22 cellular contexts compared by ENCODE assay signal in genomic region chr15:73331991-73332925, GRCh38. TPM values are rescaled to one million over a fixed set of nuclear protein-coding genes. Genes with fewer than 3 reads are reported as not detected.
DNase-seq lines count a peak whose midpoint lies in the region; ATAC-seq and TF ChIP-seq lines count a peak whose summit lies in the region.
"Had no signal": no experiment of that assay in that cellular context is flagged by ENCODE, and none has a peak within 500 bp of the region (broad histone marks: within the 10 kb centered on the region; RNA-seq: fewer than 3 reads in every experiment).

No MANE protein-coding gene starts in this region.

- no peaks in the 10 kb centered on the region for H3K4me1 ChIP-seq in upper lobe of right lung
- H3K4me1 ChIP-seq: Caco-2, SJSA1 had no signal

- peaks cover 0 to 5% of the 10 kb centered on the region in 2 donors for H3K4me1 Mint-ChIP-seq in natural killer cell treated with Interleukin-12 subunit alpha and Interleukin-12 subunit beta and Interleukin-15 and Interleukin-18, amount 100 ng/mL, for 72 hours (ENCODE audit: low read depth in 2 of 2)
- peaks cover 0 to 7% of the 10 kb centered on the region in 2 donors for H3K4me1 Mint-ChIP-seq in natural killer cell
- no peaks in the 10 kb centered on the region for H3K4me1 Mint-ChIP-seq in activated B cell treated with CpG ODN at 0.5 μM for 24 hours
- H3K4me1 Mint-ChIP-seq in type B pancreatic cell (ENCODE audit: unreplicated experiment): no peaks in the 10 kb centered on the region
- H3K4me1 Mint-ChIP-seq in MCF 10A (ENCODE audit: insufficient read depth, unreplicated experiment): no peaks in the 10 kb centered on the region
- H3K4me1 Mint-ChIP-seq: CD4-positive, alpha-beta memory T cell had no signal

- no peak for ATAC-seq in natural killer cell treated with Interleukin-12 subunit alpha and Interleukin-12 subunit beta and Interleukin-15 and Interleukin-18, amount 100 ng/mL, for 72 hours
- no peak for ATAC-seq in natural killer cell
- ATAC-seq in activated B cell treated with CpG ODN at 0.5 μM for 24 hours (ENCODE audit: low read depth): no peak
- no peak for ATAC-seq in upper lobe of right lung

- TF ChIP-seq CTCF in natural killer cell (IDR thresholded peaks at IDR 0.05) (no peak), activated B cell treated with CpG ODN at 0.5 μM for 24 hours (IDR thresholded peaks at IDR 0.05) (no peak), upper lobe of right lung (IDR thresholded peaks at IDR 0.05) (no peak), type B pancreatic cell (conservative IDR thresholded peaks at IDR 0.05) (no peak), MCF 10A (IDR thresholded peaks at IDR 0.05; ENCODE audit: unreplicated experiment) (no peak)

- H3K9me3 Mint-ChIP-seq in natural killer cell treated with Interleukin-12 subunit alpha and Interleukin-12 subunit beta and Interleukin-15 and Interleukin-18, amount 100 ng/mL, for 72 hours: no peaks in the 10 kb centered on the region
- H3K9me3 Mint-ChIP-seq in natural killer cell (no peaks in the 10 kb centered on the region), activated B cell treated with CpG ODN at 0.5 μM for 24 hours (no peaks in the 10 kb centered on the region), type B pancreatic cell (no peaks in the 10 kb centered on the region), MCF 10A (ENCODE audit: unreplicated experiment) (no peaks in the 10 kb centered on the region)
- H3K9me3 Mint-ChIP-seq: CD4-positive, alpha-beta memory T cell had no signal

- no peak overlapping the region for H3K27ac ChIP-seq in upper lobe of right lung
- H3K27ac ChIP-seq: KMS-11, SJSA1 had no signal

- POLR2A ChIA-PET in activated B cell treated with CpG ODN at 0.5 μM for 24 hours (lab: Charles Lee) (no interaction called here), MCF 10A (lab: Yijun Ruan, JAX) (no interaction called here)

- H3K27me3 Mint-ChIP-seq in natural killer cell treated with Interleukin-12 subunit alpha and Interleukin-12 subunit beta and Interleukin-15 and Interleukin-18, amount 100 ng/mL, for 72 hours: peaks cover 5 to 7% of the 10 kb centered on the region in 2 donors
- H3K27me3 Mint-ChIP-seq in natural killer cell (ENCODE audit: low read depth in 2 of 2) (peaks cover 10 to 12% of the 10 kb centered on the region in 2 donors), activated B cell treated with CpG ODN at 0.5 μM for 24 hours (no peaks in the 10 kb centered on the region), type B pancreatic cell (peaks cover 4% of the 10 kb centered on the region), MCF 10A (ENCODE audit: insufficient read depth, unreplicated experiment) (peaks cover 25% of the 10 kb centered on the region)

- DNase-seq in natural killer cell treated with Interleukin-12 subunit alpha and Interleukin-12 subunit beta and Interleukin-15 and Interleukin-18, amount 100 ng/mL, for 72 hours (ENCODE audit: low spot score): peak; percentile 26
- DNase-seq in natural killer cell (no peak), activated B cell treated with CpG ODN at 0.5 μM for 24 hours (peak; percentile 1), mesenteric fat pad (ENCODE audit: low spot score) (peak; percentile 82), upper lobe of right lung (peak; percentile 60), type B pancreatic cell (ENCODE audit: extremely low spot score, unreplicated experiment) (no peak), MCF 10A (ENCODE audit: unreplicated experiment) (no peak), epidermal melanocyte (ENCODE audit: insufficient read length, low spot score) (no peak)
- DNase-seq: Caco-2; CD4-positive, alpha-beta memory T cell; HCEC 1CT; IMR-90; NCI-H1105; NCI-H146; NCI-H2029; NCI-H226; NCI-H510A treated with DMSO at 0.1 percent for 48 hours; NCI-H774; NK-92 treated with Interleukin-12 subunit alpha and Interleukin-12 subunit beta, amount 100 ng/mL, for 24 hours had no signal

- no peak overlapping the region for H3K27ac Mint-ChIP-seq in natural killer cell treated with Interleukin-12 subunit alpha and Interleukin-12 subunit beta and Interleukin-15 and Interleukin-18, amount 100 ng/mL, for 72 hours
- H3K27ac Mint-ChIP-seq in natural killer cell: no peak overlapping the region
- no peak overlapping the region for H3K27ac Mint-ChIP-seq in activated B cell treated with CpG ODN at 0.5 μM for 24 hours
- H3K27ac Mint-ChIP-seq in type B pancreatic cell: no peak overlapping the region
- H3K27ac Mint-ChIP-seq in MCF 10A (ENCODE audit: low read depth, unreplicated experiment): no peak overlapping the region
- H3K27ac Mint-ChIP-seq: CD4-positive, alpha-beta memory T cell had no signal

- no peaks in the 10 kb centered on the region for H3K36me3 Mint-ChIP-seq in natural killer cell treated with Interleukin-12 subunit alpha and Interleukin-12 subunit beta and Interleukin-15 and Interleukin-18, amount 100 ng/mL, for 72 hours
- no peaks in the 10 kb centered on the region for H3K36me3 Mint-ChIP-seq in natural killer cell
- H3K36me3 Mint-ChIP-seq in activated B cell treated with CpG ODN at 0.5 μM for 24 hours (ENCODE audit: low read depth): no peaks in the 10 kb centered on the region
- H3K36me3 Mint-ChIP-seq in type B pancreatic cell: no peaks in the 10 kb centered on the region
- no peaks in the 10 kb centered on the region for H3K36me3 Mint-ChIP-seq in MCF 10A (ENCODE audit: insufficient read depth, unreplicated experiment)
- H3K36me3 Mint-ChIP-seq: CD4-positive, alpha-beta memory T cell had no signal

- no peak overlapping the region for H3K4me3 ChIP-seq in upper lobe of right lung
- H3K4me3 ChIP-seq: SJSA1 had no signal

- no peak overlapping the region for H3K4me3 Mint-ChIP-seq in natural killer cell treated with Interleukin-12 subunit alpha and Interleukin-12 subunit beta and Interleukin-15 and Interleukin-18, amount 100 ng/mL, for 72 hours
- H3K4me3 Mint-ChIP-seq in natural killer cell: no peak overlapping the region
- H3K4me3 Mint-ChIP-seq in activated B cell treated with CpG ODN at 0.5 μM for 24 hours: no peak overlapping the region
- H3K4me3 Mint-ChIP-seq in type B pancreatic cell: no peak overlapping the region
- no peak overlapping the region for H3K4me3 Mint-ChIP-seq in MCF 10A (ENCODE audit: unreplicated experiment)
- H3K4me3 Mint-ChIP-seq: CD4-positive, alpha-beta memory T cell had no signal

- no peaks in the 10 kb centered on the region for H3K9me3 ChIP-seq in upper lobe of right lung
- H3K9me3 ChIP-seq: Caco-2, SJSA1 had no signal

- H3K36me3 ChIP-seq in upper lobe of right lung: no peaks in the 10 kb centered on the region
- H3K36me3 ChIP-seq: SJSA1 had no signal

- no TSS peak for BruUV-seq in MCF 10A (replicated peaks; lab: Mats Ljungman, UMichigan)

- CTCF ChIA-PET in activated B cell treated with CpG ODN at 0.5 μM for 24 hours (lab: Charles Lee) (no interaction called here), MCF 10A (lab: Yijun Ruan, JAX) (interaction anchor here (0.6 kb wide), 1 partner anchor 1618 kb away, joined by 3 read pairs; no protein-coding TSS in a partner anchor)

- intact Hi-C loops in natural killer cell (cut with micrococcal nuclease) (no loop called here), activated B cell treated with CpG ODN at 0.5 μM for 24 hours (cut with micrococcal nuclease) (no loop called here), upper lobe of right lung (cut with DNase I) (no loop called here), MCF 10A (cut with micrococcal nuclease) (no loop called here)

- no peaks in the 10 kb centered on the region for H3K27me3 ChIP-seq in upper lobe of right lung

RNA-seq across cellular contexts. Expression of gene HCN4, which starts 36.5 kb away (rescaled TPM):
- not detected for total RNA-seq in natural killer cell treated with Interleukin-12 subunit alpha and Interleukin-12 subunit beta and Interleukin-15 and Interleukin-18, amount 100 ng/mL, for 72 hours
- total RNA-seq in natural killer cell (not detected), activated B cell treated with CpG ODN at 0.5 μM for 24 hours (not detected in 2 replicates), mesenteric fat pad (not detected), upper lobe of right lung (0.06 TPM), type B pancreatic cell (ENCODE audit: low replicate concordance) (3.8 and 6.6 TPM in 2 replicates), MCF 10A (2022) (not detected in 2 replicates)
- total RNA-seq: CD4-positive, alpha-beta memory T cell; G401; IMR-90; SJSA1 had no signal

Comparison
In these comparisons a context has a peak if more than half of its experiments do, and no peak if none do; other contexts are left out.
1. DNase-seq: peak in natural killer cell treated with Interleukin-12 subunit alpha and Interleukin-12 subunit beta and Interleukin-15 and Interleukin-18, amount 100 ng/mL, for 72 hours (single experiment), activated B cell treated with CpG ODN at 0.5 μM for 24 hours (single experiment), mesenteric fat pad (single experiment) and upper lobe of right lung (single experiment); none in natural killer cell (single experiment), type B pancreatic cell (single experiment), MCF 10A (single experiment) and epidermal melanocyte (single experiment).